ENCODE assay signal across 10 cellular contexts in the genomic region with DNA sequence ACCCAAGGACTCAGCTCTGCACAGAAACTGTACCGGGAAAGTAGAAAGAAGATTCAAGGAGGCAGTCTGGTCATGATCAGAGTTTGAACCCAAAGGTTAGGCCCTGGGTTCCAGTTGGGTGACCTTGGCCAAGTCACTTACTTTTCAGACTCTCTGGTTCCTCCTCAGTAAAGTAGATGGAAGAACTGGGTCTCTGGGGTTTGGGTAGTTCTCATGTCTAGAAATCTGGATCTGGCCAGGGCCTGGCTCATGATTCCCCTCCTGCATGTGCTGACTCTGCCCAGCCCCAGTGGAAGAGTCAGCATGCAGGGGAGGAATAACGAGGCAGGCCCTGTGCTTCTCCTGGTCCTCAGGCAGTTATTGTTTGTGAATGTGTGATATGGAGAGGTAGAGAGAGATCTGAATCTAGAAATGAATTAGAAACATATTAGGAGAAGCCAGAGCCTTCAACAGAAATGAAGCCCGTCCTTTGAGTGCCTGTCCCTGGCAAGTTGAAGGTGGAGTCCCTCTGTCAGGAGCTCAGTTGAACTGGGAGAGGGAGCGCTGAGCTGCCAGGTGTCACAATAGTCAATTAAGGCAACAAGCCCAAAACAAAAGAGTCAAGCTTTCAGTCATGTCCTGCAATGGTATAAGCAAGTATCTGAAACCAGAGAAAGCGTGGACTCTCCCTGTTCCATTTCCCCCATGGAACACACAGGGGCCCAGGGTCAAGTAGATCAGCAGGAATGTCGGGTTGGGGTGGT.
A peak's percentile ranks its signal among the peaks of the same experiment; 100 is the strongest.
DNase-seq lines count a peak whose midpoint lies in the region; ATAC-seq and TF ChIP-seq lines count a peak whose summit lies in the region.
"Had no signal": no experiment of that assay in that cellular context is flagged by ENCODE, and none has a peak within 500 bp of the region (broad histone marks: within the 10 kb centered on the region; RNA-seq: fewer than 3 reads in every experiment).

No MANE protein-coding gene starts in this region.

- ATAC-seq in GM18870 (IDR thresholded peaks at IDR 0.05; ENCODE audit: unreplicated experiment), result no peak

- peak overlapping the region; percentile 90 for H3K27ac Mint-ChIP-seq in progenitor cell of endocrine pancreas

- H3K9me3 ChIP-seq in SJCRH30 (replicated peaks), result no peaks in the 10 kb centered on the region
- H3K9me3 ChIP-seq: upper lobe of left lung had no signal

- no peak overlapping the region for H3K4me3 Mint-ChIP-seq in progenitor cell of endocrine pancreas (ENCODE audit: low read depth)

- H3K9me3 Mint-ChIP-seq in progenitor cell of endocrine pancreas (ENCODE audit: low read depth), result no peaks in the 10 kb centered on the region

- peak; percentile 8 for DNase-seq in NCI-H748 (lab: John Stamatoyannopoulos, UW; ENCODE audit: unreplicated experiment)
- DNase-seq in NCI-H748 treated with DMSO at 0.1 percent for 48 hours (lab: John Stamatoyannopoulos, UW), result no peak
- DNase-seq in SJCRH30, result no peak
- DNase-seq in epithelial cell of esophagus (ENCODE audit: low read depth), result peak; percentile 71
- DNase-seq in progenitor cell of endocrine pancreas (ENCODE audit: low spot score, unreplicated experiment), result no peak
- no peak for DNase-seq in SHP77 treated with DMSO at 0.1 percent for 48 hours (lab: John Stamatoyannopoulos, UW)
- no peak for DNase-seq in NCI-H146 (lab: John Stamatoyannopoulos, UW)
- DNase-seq: stimulated activated CD4-positive, alpha-beta T cell treated with anti-CD3 and anti-CD28 coated beads, Interleukin-4, amount 100 ng/mL, for 1 hour had no signal

- H3K36me3 ChIP-seq in SJCRH30, result no peaks in the 10 kb centered on the region
- H3K36me3 ChIP-seq: upper lobe of left lung had no signal

- no peaks in the 10 kb centered on the region for H3K27me3 ChIP-seq in SJCRH30
- H3K27me3 ChIP-seq: upper lobe of left lung had no signal

- no peak for TF ChIP-seq CTCF in epithelial cell of esophagus (IDR thresholded peaks at IDR 0.05; ENCODE audit: insufficient read depth, low read depth, low read length, missing control alignments)
- no peak for TF ChIP-seq CTCF in progenitor cell of endocrine pancreas (IDR thresholded peaks at IDR 0.05; ENCODE audit: unreplicated experiment)

- peaks cover 38% of the 10 kb centered on the region for H3K4me1 Mint-ChIP-seq in progenitor cell of endocrine pancreas (ENCODE audit: low read depth)

- H3K4me1 ChIP-seq in SJCRH30, result peaks cover 53% of the 10 kb centered on the region

- H3K4me3 ChIP-seq in SJCRH30 (no peak overlapping the region), epithelial cell of esophagus (ENCODE audit: low read length) (no peak overlapping the region)
- H3K4me3 ChIP-seq: upper lobe of left lung had no signal

- no peaks in the 10 kb centered on the region for H3K36me3 Mint-ChIP-seq in progenitor cell of endocrine pancreas (ENCODE audit: insufficient read depth)

- peaks cover 1% of the 10 kb centered on the region for H3K27me3 Mint-ChIP-seq in progenitor cell of endocrine pancreas

- H3K27ac ChIP-seq in SJCRH30, result peak overlapping the region; percentile 93; the same call in 1 of the 2 replicates

Comparison
In these comparisons a context has a peak if more than half of its experiments do, and no peak if none do; other contexts are left out.
1. DNase-seq: peak in NCI-H748 (single experiment) and epithelial cell of esophagus (single experiment); none in NCI-H748 treated with DMSO at 0.1 percent for 48 hours (single experiment), SJCRH30 (0 of 2), progenitor cell of endocrine pancreas (single experiment), SHP77 treated with DMSO at 0.1 percent for 48 hours (single experiment) and NCI-H146 (single experiment).